Comparison of ENCODE assay signal across 1 cellular context in the genomic region with DNA sequence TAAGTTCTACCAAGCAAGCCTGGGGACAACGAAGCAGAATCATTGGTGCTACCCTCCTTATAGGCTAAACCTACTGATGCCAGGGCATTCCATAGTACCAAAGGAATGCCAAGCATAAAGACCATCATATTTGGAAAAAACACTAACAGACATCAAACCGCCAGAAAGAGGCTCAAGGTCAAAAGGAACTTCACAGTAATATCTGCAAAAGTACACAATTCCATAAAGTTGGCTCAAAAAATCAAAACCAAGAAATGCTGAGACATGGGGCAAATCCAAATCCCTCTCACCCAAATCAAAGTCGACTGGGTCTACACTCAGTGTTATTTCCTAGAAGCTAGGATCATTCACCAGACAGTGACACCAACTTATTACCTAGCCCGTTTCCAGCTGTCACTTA.
TF ChIP-seq lines count a peak whose summit lies in the region.

No MANE protein-coding gene starts in this region.

TF ChIP-seq in IMR-90, 13 proteins besides CTCF, POLR2A, EP300 and RAD21:
- TF ChIP-seq, protein P1, sequence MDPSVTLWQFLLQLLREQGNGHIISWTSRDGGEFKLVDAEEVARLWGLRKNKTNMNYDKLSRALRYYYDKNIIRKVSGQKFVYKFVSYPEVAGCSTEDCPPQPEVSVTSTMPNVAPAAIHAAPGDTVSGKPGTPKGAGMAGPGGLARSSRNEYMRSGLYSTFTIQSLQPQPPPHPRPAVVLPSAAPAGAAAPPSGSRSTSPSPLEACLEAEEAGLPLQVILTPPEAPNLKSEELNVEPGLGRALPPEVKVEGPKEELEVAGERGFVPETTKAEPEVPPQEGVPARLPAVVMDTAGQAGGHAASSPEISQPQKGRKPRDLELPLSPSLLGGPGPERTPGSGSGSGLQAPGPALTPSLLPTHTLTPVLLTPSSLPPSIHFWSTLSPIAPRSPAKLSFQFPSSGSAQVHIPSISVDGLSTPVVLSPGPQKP (IDR thresholded peaks at IDR 0.05; ENCODE audit: borderline replicate concordance, low read depth, low read length) = no peak
- TF ChIP-seq SMC3 (IDR thresholded peaks at IDR 0.05; ENCODE audit: low read depth, low read length) (no peak), CEBPB (IDR thresholded peaks at IDR 0.05; ENCODE audit: low read depth, low read length) (no peak)
